33 cellular contexts compared by ENCODE assay signal in genomic region chr3:184977796-184978195, GRCh38.
"Had no signal": no experiment of that assay in that cellular context is flagged by ENCODE, and none has a peak within 500 bp of the region (broad histone marks: within the 10 kb centered on the region; RNA-seq: fewer than 3 reads in every experiment).

No MANE protein-coding gene starts in this region.

- H3K9me3 ChIP-seq: body of pancreas, neutrophil, prostate gland, stomach, suprapubic skin had no signal

- FAIRE-seq: kidney had no signal

- ATAC-seq: body of pancreas; heart left ventricle; left colon; sciatic nerve; stimulated activated memory B cell treated with anti-CD40 and anti-IgM and Interleukin-4, amounts not matched to agents 10 μg/mL and 1 μg/mL and 100 μg/mL, for 72 hours had no signal

- H3K4me1 ChIP-seq: adrenal gland, body of pancreas, prostate gland, stomach, suprapubic skin, tibial artery had no signal

- H3K27me3 ChIP-seq: adrenal gland, body of pancreas, dorsolateral prefrontal cortex, heart left ventricle, neutrophil, stomach, suprapubic skin, tibial artery had no signal

- H3K4me3 ChIP-seq: adrenal gland, body of pancreas, coronary artery, dorsolateral prefrontal cortex, heart left ventricle, prostate gland, skin epidermis, stomach, suprapubic skin, tibial artery had no signal

- H3K36me3 ChIP-seq: adrenal gland, prostate gland had no signal

- H3K27ac ChIP-seq: adrenal gland, body of pancreas, coronary artery, dorsolateral prefrontal cortex, heart left ventricle, neutrophil, prostate gland, skin epidermis, stomach, suprapubic skin, tibial artery had no signal

- DNase-seq: activated CD4-positive, alpha-beta memory T cell treated with anti-CD3 and anti-CD28 coated beads for 36 hours; activated CD4-positive, alpha-beta T cell treated with anti-CD3 and anti-CD28 coated beads for 48 hours; activated CD8-positive, alpha-beta memory T cell treated with anti-CD3 and anti-CD28 coated beads, Interleukin-2, amount 50 U/mL, for 4 hours; activated effector memory CD4-positive, alpha-beta T cell treated with anti-CD3 and anti-CD28 coated beads, Interleukin-2, amount 50 U/mL, for 16 hours; activated naive CD4-positive, alpha-beta T cell treated with anti-CD3 and anti-CD28 coated beads for 36 hours; activated naive CD8-positive, alpha-beta T cell treated with anti-CD3 and anti-CD28 coated beads for 36 hours; activated T-cell treated with anti-CD3 and anti-CD28 coated beads, Interleukin-2, amount 50 U/mL, for 1 hour; adrenal gland; aorta; body of pancreas; cerebellar nuclear complex; dorsolateral prefrontal cortex; effector memory CD4-positive, alpha-beta T cell; foreskin fibroblast; heart left ventricle; hypothalamus; immature natural killer cell; kidney; left colon; naive B cell; nephron progenitor cell; retina; stimulated activated CD4-positive, alpha-beta T cell treated with anti-CD3 and anti-CD28 coated beads, Interleukin-4, amount 100 ng/mL, for 24 hours; stimulated activated CD8-positive, alpha-beta memory T cell treated with anti-CD3 and anti-CD28 coated beads, Interleukin-4, amount 100 ng/mL, for 48 hours; stomach; tibial artery had no signal
